Comparison of ENCODE assay signal across 15 cellular contexts in the genomic region with DNA sequence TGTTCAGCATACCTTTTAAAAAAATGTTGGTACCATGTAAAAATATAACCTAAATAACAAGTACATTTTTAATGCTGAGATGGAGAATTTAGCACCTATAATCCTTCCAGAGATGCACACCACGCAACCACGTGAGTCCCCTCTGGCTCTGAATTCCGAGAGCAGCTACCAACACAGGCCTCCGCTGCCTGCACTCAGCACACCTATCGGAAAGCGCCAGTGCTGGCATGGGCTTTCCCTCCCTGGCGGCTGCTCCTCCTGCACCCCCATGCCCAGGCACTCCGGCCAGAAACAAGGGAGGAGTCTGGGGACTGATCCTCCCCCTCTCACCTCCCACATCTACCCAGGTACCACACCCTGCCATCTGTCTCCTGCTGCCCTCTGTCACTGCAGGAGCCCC. TPM values are rescaled to one million over a fixed set of nuclear protein-coding genes. Genes with fewer than 3 reads are reported as not detected.
A peak's percentile ranks its signal among the peaks of the same experiment; 100 is the strongest.
DNase-seq lines count a peak whose midpoint lies in the region; TF ChIP-seq lines count a peak whose summit lies in the region.
"Had no signal": no experiment of that assay in that cellular context is flagged by ENCODE, and none has a peak within 500 bp of the region (broad histone marks: within the 10 kb centered on the region; RNA-seq: fewer than 3 reads in every experiment).

No MANE protein-coding gene starts in this region.

- H3K9me3 ChIP-seq in neuronal stem cell (replicated peaks in 1 of 2; ENCODE audit: control insufficient read depth in 2 of 2, insufficient read depth in 1 of 2, low read depth in 1 of 2, low read length in 2 of 2) (no peaks in the 10 kb centered on the region), ovary (no peaks in the 10 kb centered on the region), spleen (no peaks in the 10 kb centered on the region)
- H3K9me3 ChIP-seq: neutrophil, SJCRH30, thoracic aorta had no signal

- no peak overlapping the region for H2BK15ac ChIP-seq in neuronal stem cell (ENCODE audit: low read length)

- peaks cover 3 to 5% of the 10 kb centered on the region in 2 donors for H3K4me1 ChIP-seq in neuronal stem cell (ENCODE audit: control insufficient read depth in 2 of 2, insufficient read depth in 1 of 2, low read depth in 1 of 2, low read length in 2 of 2)
- H3K4me1 ChIP-seq in ovary (ENCODE audit: insufficient read depth): peaks cover 1% of the 10 kb centered on the region
- peaks cover 28 to 86% (median 58%) of the 10 kb centered on the region in 6 donors for H3K4me1 ChIP-seq in spleen

- H3K36me3 ChIP-seq in neuronal stem cell (replicated peaks in 1 of 2; ENCODE audit: control insufficient read depth in 2 of 2, insufficient read depth in 2 of 2, low read length in 2 of 2): no peaks in the 10 kb centered on the region
- no peaks in the 10 kb centered on the region for H3K36me3 ChIP-seq in ovary
- peaks cover 0 to 17% (median 0%) of the 10 kb centered on the region in 6 donors for H3K36me3 ChIP-seq in spleen
- H3K36me3 ChIP-seq: neutrophil, SJCRH30, thoracic aorta had no signal

- no peak for TF ChIP-seq EP300 in ovary (IDR thresholded peaks at IDR 0.05)

- no CpG with 5 or more reads among the region's 8 CpGs for WGBS in neuronal stem cell (ENCODE audit: extremely low coverage in 2 of 2, insufficient read length in 2 of 2, insufficient replicate concordance in 1 of 2), 2 donors
- 83 to 94% (median 91%) methylated on average over 8 of the region's 8 CpGs for WGBS in ovary, 3 donors
- 90 to 97% (median 93%) methylated on average over 8 of the region's 8 CpGs for WGBS in spleen, 5 donors

- in situ Hi-C loops in G401 (cut with HindIII; ENCODE audit: low sequenced_read_pairs): no loop called here

- H3K18ac ChIP-seq in neuronal stem cell (ENCODE audit: low read length): no peak overlapping the region

- peak overlapping the region in 42 of 59 donors; percentile 2 to 79 (median 56) for H3K27ac ChIP-seq in dorsolateral prefrontal cortex
- no peak overlapping the region for H3K27ac ChIP-seq in neuronal stem cell (replicated peaks; ENCODE audit: low read length)
- H3K27ac ChIP-seq in ovary: no peak overlapping the region
- H3K27ac ChIP-seq in spleen: peak overlapping the region in 1 of 8 donors; percentile 11
- H3K27ac ChIP-seq: SJCRH30, thoracic aorta had no signal

- H2AFZ ChIP-seq in neuronal stem cell (ENCODE audit: low read length): no peak overlapping the region

- H4K91ac ChIP-seq in neuronal stem cell (ENCODE audit: low read depth, low read length, poor library complexity): no peak overlapping the region

- peak; percentile 70 for DNase-seq in G401 (ENCODE audit: low spot score)
- peak; percentile 95 to 98 for DNase-seq in NCI-H524 (lab: John Stamatoyannopoulos, UW)
- peak in 8 of 10 donors; percentile 52 to 84 (median 72) for DNase-seq in dorsolateral prefrontal cortex
- no peak for DNase-seq in neuronal stem cell (ENCODE audit: low spot score)
- DNase-seq in ovary: no peak
- no peak for DNase-seq in mucosa of gallbladder (ENCODE audit: low spot score)
- no peak for DNase-seq in spleen
- DNase-seq: activated effector memory CD4-positive, alpha-beta T cell treated with Interleukin-2 at 50 U/mL for 16 hours; Calu3; dermis blood vessel endothelial cell; GDM1; SJCRH30; stimulated activated CD4-positive, alpha-beta T cell treated with anti-CD3 and anti-CD28 coated beads, Interleukin-2, amount 100 ng/mL, for 48 hours had no signal

- TF ChIP-seq CTCF in dorsolateral prefrontal cortex (IDR thresholded peaks at IDR 0.05 in 54 of 56, conservative IDR thresholded peaks at IDR 0.05 in 2 of 56; ENCODE audit: low read depth in 1 of 56, partially characterized antibody in 56 of 56) (no peak), ovary (IDR thresholded peaks at IDR 0.05) (no peak), spleen (IDR thresholded peaks at IDR 0.05 in 8 of 11, conservative IDR thresholded peaks at IDR 0.05 in 3 of 11) (no peak)

- no peak overlapping the region for H3K14ac ChIP-seq in neuronal stem cell (ENCODE audit: low read length)

- H3K4me3 ChIP-seq in dorsolateral prefrontal cortex (no peak overlapping the region), neuronal stem cell (ENCODE audit: low read length in 2 of 2) (no peak overlapping the region), ovary (no peak overlapping the region), spleen (no peak overlapping the region)
- H3K4me3 ChIP-seq: SJCRH30, thoracic aorta had no signal

- no peak overlapping the region for H2BK12ac ChIP-seq in neuronal stem cell (ENCODE audit: low read length)

- intact Hi-C loops in dorsolateral prefrontal cortex (cut with DNase I) (loop anchor here in 1 of 2 donors (5.0 kb wide), 1 partner anchor 34 kb away; no protein-coding TSS in a partner anchor), ovary (cut with DNase I) (no loop called here), spleen (cut with DNase I; ENCODE audit: low total_unique reads) (no loop called here)

- no peak overlapping the region for H3K4me2 ChIP-seq in neuronal stem cell (ENCODE audit: insufficient read depth, low read length, poor library complexity, severe bottlenecking)

- no peak overlapping the region for H3K9ac ChIP-seq in neuronal stem cell (ENCODE audit: low read depth, low read length, poor library complexity)

- no peak overlapping the region for H4K8ac ChIP-seq in neuronal stem cell (ENCODE audit: low read depth, low read length)

- no peak overlapping the region for H3K4ac ChIP-seq in neuronal stem cell (ENCODE audit: low read length)

- H3K27me3 ChIP-seq in dorsolateral prefrontal cortex (no peaks in the 10 kb centered on the region), neuronal stem cell (ENCODE audit: control insufficient read depth in 3 of 3, insufficient read depth in 3 of 3, low read depth in 1 of 3, low read length in 3 of 3) (peaks cover 0 to 3% (median 0%) of the 10 kb centered on the region in 3 experiments), ovary (no peaks in the 10 kb centered on the region), spleen (replicated peaks in 1 of 7) (no peaks in the 10 kb centered on the region)
- H3K27me3 ChIP-seq: neutrophil, SJCRH30 had no signal

- H2AK5ac ChIP-seq in neuronal stem cell (ENCODE audit: low read depth, low read length): peak overlapping the region; percentile 43

- TF ChIP-seq POLR2A in ovary (IDR thresholded peaks at IDR 0.05) (no peak), spleen (IDR thresholded peaks at IDR 0.05) (no peak)

- H3K23ac ChIP-seq in neuronal stem cell (ENCODE audit: low read depth, low read length, poor library complexity): no peak overlapping the region

- H3K79me1 ChIP-seq in neuronal stem cell (ENCODE audit: low read depth, low read length): peaks cover 2% of the 10 kb centered on the region

- no peak overlapping the region for H2BK120ac ChIP-seq in neuronal stem cell (ENCODE audit: low read depth, low read length)

- peak overlapping the region; percentile 19 for H2BK5ac ChIP-seq in neuronal stem cell (ENCODE audit: low read length)

RNA-seq across cellular contexts. Expression of a gene that starts 47.0 kb away (rescaled TPM):
- 48.6 and 90.7 TPM in 2 replicates for total RNA-seq in G401 (2014; rRNA removed; shearing (Covaris generic))
- total RNA-seq in dorsolateral prefrontal cortex (100 to 1,000 TPM; 230 to 451 (median 314) TPM), ovary (10 to 100 TPM; 23.6 to 57.8 (median 49.3) TPM), mucosa of gallbladder (187 TPM), spleen (100 to 1,000 TPM in 1 of 7 donors, 10 to 100 TPM in 6; 63.8 to 123 (median 75.6) TPM)
- polyA plus RNA-seq in neuronal stem cell (2013, experiment 1 of 2): 22.2 TPM
- polyA plus RNA-seq in neuronal stem cell (2013, experiment 2 of 2): 24.0 TPM
- polyA plus RNA-seq in ovary (10 to 100 TPM; 32.2 to 40.9 TPM), spleen (10 to 100 TPM; 22.9 to 46.0 (median 23.9) TPM)

Comparison
In these comparisons a context has a peak if more than half of its experiments do, and no peak if none do; other contexts are left out.
1. DNase-seq: peak in G401 (single experiment), NCI-H524 (2 of 2) and dorsolateral prefrontal cortex (8 of 10); none in neuronal stem cell (single experiment), ovary (0 of 5), mucosa of gallbladder (single experiment) and spleen (single experiment).
2. H3K27ac ChIP-seq: peak in dorsolateral prefrontal cortex (42 of 59); none in neuronal stem cell (single experiment) and ovary (0 of 2).